Comparison of ENCODE assay signal across 24 cellular contexts in genomic region chr2:127622561-127623387, GRCh38. TPM values are rescaled to one million over a fixed set of nuclear protein-coding genes. Genes with fewer than 3 reads are reported as not detected.
DNase-seq lines count a peak whose midpoint lies in the region; ATAC-seq and TF ChIP-seq lines count a peak whose summit lies in the region.
"Had no signal": no experiment of that assay in that cellular context is flagged by ENCODE, and none has a peak within 500 bp of the region (broad histone marks: within the 10 kb centered on the region; RNA-seq: fewer than 3 reads in every experiment).

No MANE protein-coding gene starts in this region.

- dilution Hi-C loops in IMR-90 (cut with HindIII; ENCODE audit: low sequenced_read_pairs, unreplicated experiment) = no loop called here

- 94% methylated on average over 13 of the region's 21 CpGs; no CpG with 5 or more reads in 1 of the 2 experiments for WGBS in IMR-90 (ENCODE audit: extremely low coverage in 2 of 2, insufficient read length in 1 of 2), 2 experiments
- 93% methylated on average over 19 of the region's 21 CpGs; no CpG with 5 or more reads in 1 of the 2 donors for WGBS in transverse colon (ENCODE audit: low coverage in 1 of 2), 2 donors

- H2BK20ac ChIP-seq in IMR-90 (ENCODE audit: low read depth, low read length) = peak overlapping the region; percentile 48; the same call in 1 of the 2 replicates

- H3K4ac ChIP-seq in IMR-90 (ENCODE audit: low read depth, low read length) = peak overlapping the region; percentile 71

- peaks cover 6% of the 10 kb centered on the region; the same call in 1 of the 2 replicates for H3K9me1 ChIP-seq in IMR-90 (ENCODE audit: insufficient read depth, low read length)

- intact Hi-C loops in IMR-90 (cut with micrococcal nuclease) = loop anchor here (2.0 kb wide), 1 partner anchor 14 kb away; no protein-coding TSS in a partner anchor
- intact Hi-C loops in transverse colon (cut with DNase I; ENCODE audit: low total_unique reads) = no loop called here

- no peak for TF ChIP-seq EP300 in transverse colon (IDR thresholded peaks at IDR 0.05; ENCODE audit: low read depth)

- ATAC-seq in IMR-90 (ENCODE audit: low read depth) (no peak), GM19351 (IDR thresholded peaks at IDR 0.05; ENCODE audit: unreplicated experiment) (no peak)
- ATAC-seq: activated CD8-positive, alpha-beta T cell treated with anti-CD3 and anti-CD28 coated beads for 36 hours; heart left ventricle; naive thymus-derived CD8-positive, alpha-beta T cell had no signal

- H4K5ac ChIP-seq in IMR-90 (ENCODE audit: low read depth, low read length) = no peak overlapping the region

- POLR2A ChIA-PET in IMR-90 (lab: Charles Lee; ENCODE audit: unreplicated experiment) = no interaction called here

- H3K4me1 ChIP-seq in IMR-90 (ENCODE audit: control insufficient read depth, insufficient read depth, low read length) (peaks cover 5% of the 10 kb centered on the region), transverse colon (no peaks in the 10 kb centered on the region)
- H3K4me1 ChIP-seq: prostate gland had no signal

- H3K23ac ChIP-seq in IMR-90 (ENCODE audit: low read depth, low read length) = no peak overlapping the region

- H3K9ac ChIP-seq in IMR-90 (ENCODE audit: low read depth, low read length) = no peak overlapping the region

- H2AFZ ChIP-seq in IMR-90 (replicated peaks; ENCODE audit: low read length, poor library complexity) = no peak overlapping the region

- H2BK15ac ChIP-seq in IMR-90 (ENCODE audit: low read depth, low read length) = 0 out of 3 replicates have a peak overlapping the region, but pooled peaks have one; percentile 0

- H2BK5ac ChIP-seq in IMR-90 (ENCODE audit: low read depth, low read length, poor library complexity, severe bottlenecking) = no peak overlapping the region

- peak overlapping the region; percentile 24; the same call in 1 of the 2 replicates for H2AK5ac ChIP-seq in IMR-90 (ENCODE audit: low read depth, low read length)

- no peaks in the 10 kb centered on the region for H4K20me1 ChIP-seq in IMR-90 (ENCODE audit: insufficient read depth, low read length)

- TF ChIP-seq POLR2A in IMR-90 (IDR thresholded peaks at IDR 0.05; ENCODE audit: low read depth, low read length) (no peak), transverse colon (IDR thresholded peaks at IDR 0.05) (no peak)

- peak overlapping the region; percentile 33 for H2BK120ac ChIP-seq in IMR-90 (ENCODE audit: low read depth, low read length)

- BruUV-seq in IMR-90 (replicated peaks; lab: Mats Ljungman, UMichigan) = no TSS peak

- no peaks in the 10 kb centered on the region; the same call in 1 of the 2 replicates for H3K27me3 ChIP-seq in IMR-90 (ENCODE audit: control insufficient read depth, insufficient read depth, low read length)
- H3K27me3 ChIP-seq in transverse colon = no peaks in the 10 kb centered on the region

- H4K91ac ChIP-seq in IMR-90 (ENCODE audit: insufficient read depth, low read depth, low read length) = no peak overlapping the region; the same call in 1 of the 2 replicates

- H3K27ac ChIP-seq in IMR-90 (ENCODE audit: insufficient read depth, low read length) (no peak overlapping the region), transverse colon (no peak overlapping the region)
- H3K27ac ChIP-seq: heart left ventricle, prostate gland, WERI-Rb-1 had no signal

- DNase-seq in activated effector memory CD4-positive, alpha-beta T cell treated with anti-CD3 and anti-CD28 coated beads, Interleukin-2, amount 50 U/mL, for 16 hours = peak; percentile 49
- DNase-seq in activated effector memory CD4-positive, alpha-beta T cell treated with Interleukin-2 at 50 U/mL for 16 hours = no peak
- DNase-seq in IMR-90 (no peak), islet precursor cell (peak; percentile 48), transverse colon (peak; percentile 5), globus pallidus (ENCODE audit: low spot score) (no peak), COR-L47 (lab: John Stamatoyannopoulos, UW) (no peak)
- DNase-seq: activated CD8-positive, alpha-beta T cell treated with anti-CD3 and anti-CD28 coated beads for 36 hours; amygdala; immature natural killer cell; KG1; mammary epithelial cell; NCI-H1105; NCI-H2081 treated with DMSO at 0.1 percent for 48 hours; NCI-H524; WERI-Rb-1 had no signal

- H4K8ac ChIP-seq in IMR-90 (ENCODE audit: low read depth in 2 of 2, low read length in 2 of 2) = no peak overlapping the region; a peak in 1 of 4 replicates

- H3K36me3 ChIP-seq in IMR-90 (ENCODE audit: control insufficient read depth, insufficient read depth, low read length) = no peaks in the 10 kb centered on the region
- no peaks in the 10 kb centered on the region for H3K36me3 ChIP-seq in transverse colon
- H3K36me3 ChIP-seq: heart left ventricle, prostate gland, WERI-Rb-1 had no signal

- TF ChIP-seq CTCF in IMR-90 (conservative IDR thresholded peaks at IDR 0.05; ENCODE audit: low read depth, low read length) (no peak), transverse colon (IDR thresholded peaks at IDR 0.05) (no peak)

- no peak for TF ChIP-seq RAD21 in IMR-90 (IDR thresholded peaks at IDR 0.05; ENCODE audit: low read length)

- in situ Hi-C loops in IMR-90 (cut with MboI; ENCODE audit: low sequenced_read_pairs) (no loop called here), transverse colon (cut with MboI; ENCODE audit: low pct_ligation_motif_present in 1 of 4, low pct_unique_long_range_greater_than_20kb in 1 of 4, low sequenced_read_pairs in 3 of 4) (no loop called here)

- no peak overlapping the region for H3K14ac ChIP-seq in IMR-90 (replicated peaks; ENCODE audit: low read depth, low read length)

- H3K79me1 ChIP-seq in IMR-90 (ENCODE audit: low read depth in 1 of 2, low read length in 2 of 2) = no peaks in the 10 kb centered on the region

- H3K56ac ChIP-seq in IMR-90 (ENCODE audit: extremely low read depth, insufficient read depth, low read length) = no peak overlapping the region

- no peak overlapping the region for H3K18ac ChIP-seq in IMR-90 (ENCODE audit: low read depth, low read length)

- H3K4me2 ChIP-seq in IMR-90 (ENCODE audit: low read depth, low read length) = no peak overlapping the region

- H2AK9ac ChIP-seq in IMR-90 (replicated peaks; ENCODE audit: low read depth, low read length, poor library complexity) = no peak overlapping the region

- H3K9me3 ChIP-seq in IMR-90 (ENCODE audit: control insufficient read depth, insufficient read depth, low read length) (no peaks in the 10 kb centered on the region), transverse colon (no peaks in the 10 kb centered on the region)
- H3K9me3 ChIP-seq: heart left ventricle, prostate gland had no signal

- CTCF ChIA-PET in IMR-90 (lab: Yijun Ruan, JAX) = no interaction called here

- H3K4me3 ChIP-seq in IMR-90 (ENCODE audit: insufficient read depth, low read depth, low read length) (no peak overlapping the region), transverse colon (no peak overlapping the region)
- H3K4me3 ChIP-seq: heart left ventricle, prostate gland had no signal

TF ChIP-seq in IMR-90, 13 proteins besides CTCF, POLR2A, EP300 and RAD21:
- TF ChIP-seq BHLHE40 (IDR thresholded peaks at IDR 0.05; ENCODE audit: low read depth, low read length) (no peak), ELK1 (IDR thresholded peaks at IDR 0.05; ENCODE audit: borderline replicate concordance, low read depth, low read length) (no peak), SMC3 (IDR thresholded peaks at IDR 0.05; ENCODE audit: low read depth, low read length) (no peak), FOS (IDR thresholded peaks at IDR 0.05; ENCODE audit: low read depth, low read length) (no peak), CHD1 (IDR thresholded peaks at IDR 0.05; ENCODE audit: low read depth, low read length) (no peak), CEBPB (IDR thresholded peaks at IDR 0.05; ENCODE audit: low read depth, low read length) (no peak), MAFK (IDR thresholded peaks at IDR 0.05; ENCODE audit: low read depth, low read length) (no peak), MAZ (IDR thresholded peaks at IDR 0.05; ENCODE audit: borderline replicate concordance, low read depth, low read length) (no peak), NFE2L2 (IDR thresholded peaks at IDR 0.05; ENCODE audit: low read depth, low read length) (no peak), RCOR1 (IDR thresholded peaks at IDR 0.05; ENCODE audit: insufficient replicate concordance, low read length) (no peak), MXI1 (IDR thresholded peaks at IDR 0.05; ENCODE audit: borderline replicate concordance, low read depth, low read length) (no peak)

RNA-seq across cellular contexts. Expression of gene GPR17, which starts 23.2 kb away (rescaled TPM):
- not detected in 2 replicates for total RNA-seq in IMR-90 (2012; rRNA removed)
- not detected in 2 replicates for polyA plus RNA-seq in IMR-90 (2012; rRNA removed)
- not detected in 2 replicates for polyA plus RNA-seq in IMR-90 (2012; cell fraction: cytosol; rRNA removed)
- 0.04 TPM in 1 of 2 replicates, not detected in the other for polyA plus RNA-seq in IMR-90 (2012; cell fraction: nucleus; rRNA removed; ENCODE audit: low replicate concordance)
- under 1 TPM in 1 of 4 donors, not detected in 3; 0.14 TPM for total RNA-seq in transverse colon
- total RNA-seq: activated CD8-positive, alpha-beta T cell treated with anti-CD3 and anti-CD28 coated beads for 36 hours; activated T-helper 2 cell treated with anti-CD3 and anti-CD28 coated beads, Interferon-gamma antibody, Interleukin-2, Interleukin-4, amounts not matched to agents 10 μg/mL and 5 μg/mL and 100 μg/mL, durations not matched to agents 14 hours and 24 hours and 36 hours; CD8-positive, alpha-beta memory T cell; Daoy; mammary epithelial cell; naive thymus-derived CD8-positive, alpha-beta T cell; prostate gland had no signal
- polyA plus RNA-seq: AG04450; CD8-positive, alpha-beta memory T cell; immature natural killer cell; mammary epithelial cell; naive thymus-derived CD8-positive, alpha-beta T cell had no signal

RNA-seq across cellular contexts. Expression of gene LIMS2, which starts 52.6 kb away (rescaled TPM):
- total RNA-seq in IMR-90 (2012; rRNA removed) (1.1 and 1.3 TPM in 2 replicates), transverse colon (100 to 1,000 TPM in 2 of 4 donors, 10 to 100 TPM in 2; 34.5 to 198 (median 91.3) TPM)
- polyA plus RNA-seq in IMR-90 (2012; rRNA removed) = 17.8 and 18.8 TPM in 2 replicates
- 22.3 and 23.6 TPM in 2 replicates for polyA plus RNA-seq in IMR-90 (2012; cell fraction: cytosol; rRNA removed)
- 69.0 and 120 TPM in 2 replicates for polyA plus RNA-seq in IMR-90 (2012; cell fraction: nucleus; rRNA removed; ENCODE audit: low replicate concordance)

Comparison
In these comparisons a context has a peak if more than half of its experiments do, and no peak if none do; other contexts are left out.
1. DNase-seq: peak in activated effector memory CD4-positive, alpha-beta T cell treated with anti-CD3 and anti-CD28 coated beads, Interleukin-2, amount 50 U/mL, for 16 hours (single experiment), islet precursor cell (single experiment) and transverse colon (single experiment); none in activated effector memory CD4-positive, alpha-beta T cell treated with Interleukin-2 at 50 U/mL for 16 hours (single experiment), IMR-90 (single experiment), globus pallidus (single experiment) and COR-L47 (single experiment).
2. RNA of gene LIMS2, which starts 52.6 kb away (total RNA-seq): 34.5 to 198 TPM in transverse colon; 1.1 to 1.3 TPM in IMR-90; every median in the first group is over 10 times any median in the second.